ENCODE assay signal across 16 cellular contexts in the genomic region with DNA sequence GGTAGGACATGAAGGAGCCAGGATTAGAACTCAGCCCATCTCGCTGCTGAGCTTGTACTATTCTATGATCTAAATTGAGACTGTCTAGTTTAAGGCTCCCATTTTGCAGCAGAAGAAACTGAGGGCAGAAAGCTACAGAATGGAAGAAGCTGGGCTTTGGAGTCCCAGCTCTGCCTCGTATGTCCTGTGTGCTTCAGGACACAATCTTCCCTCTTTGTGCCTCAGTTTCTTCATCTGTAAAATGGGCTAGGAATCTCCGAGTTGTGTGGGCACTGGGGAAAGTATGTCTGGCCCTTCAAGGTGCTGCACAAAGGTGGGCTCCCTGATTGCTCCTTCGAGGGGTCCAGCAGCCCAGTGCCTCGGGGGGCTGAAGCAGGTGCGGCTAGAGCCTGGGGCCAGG.
"Had no signal": no experiment of that assay in that cellular context is flagged by ENCODE, and none has a peak within 500 bp of the region (broad histone marks: within the 10 kb centered on the region; RNA-seq: fewer than 3 reads in every experiment).

No MANE protein-coding gene starts in this region.

- H3K4me3 ChIP-seq: esophagus muscularis mucosa, transverse colon, vagina had no signal

- DNase-seq: activated CD4-positive, alpha-beta T cell treated with anti-CD3 and anti-CD28 coated beads for 1 hour; activated CD4-positive, alpha-beta T cell treated with anti-CD3 and anti-CD28 coated beads, Interleukin-2, amount 50 U/mL, for 48 hours; activated naive CD4-positive, alpha-beta T cell; activated T-cell treated with anti-CD3 and anti-CD28 coated beads for 4 hours; brain microvascular endothelial cell; cerebellar nuclear complex; effector memory CD4-positive, alpha-beta T cell; stimulated activated CD4-positive, alpha-beta T cell treated with anti-CD3 and anti-CD28 coated beads, Interleukin-2, amount 100 ng/mL, for 24 hours; stimulated activated naive CD8-positive, alpha-beta T cell treated with anti-CD3 and anti-CD28 coated beads, Interleukin-15, Interleukin-2, amounts not matched to agents 100 U/mL and 50 U/mL, for 24 hours; T-helper 2 cell had no signal

- H3K36me3 ChIP-seq: brain microvascular endothelial cell, esophagus muscularis mucosa, transverse colon, vagina had no signal

- FAIRE-seq: endothelial cell of umbilical vein had no signal

- H3K27me3 ChIP-seq: brain microvascular endothelial cell, transverse colon, vagina had no signal

- H3K4me1 ChIP-seq: transverse colon had no signal

- H3K9me3 ChIP-seq: esophagus muscularis mucosa, transverse colon, vagina had no signal

- H3K27ac Mint-ChIP-seq: progenitor cell of endocrine pancreas had no signal

- H3K27ac ChIP-seq: brain microvascular endothelial cell, esophagus muscularis mucosa, vagina, VCaP had no signal

- ATAC-seq: stimulated activated naive CD8-positive, alpha-beta T cell treated with anti-CD3 and anti-CD28 coated beads, Interleukin-15, Interleukin-2, amounts not matched to agents 100 U/mL and 50 U/mL, for 24 hours had no signal
